ENCODE assay signal across 2 cellular contexts in the genomic region with DNA sequence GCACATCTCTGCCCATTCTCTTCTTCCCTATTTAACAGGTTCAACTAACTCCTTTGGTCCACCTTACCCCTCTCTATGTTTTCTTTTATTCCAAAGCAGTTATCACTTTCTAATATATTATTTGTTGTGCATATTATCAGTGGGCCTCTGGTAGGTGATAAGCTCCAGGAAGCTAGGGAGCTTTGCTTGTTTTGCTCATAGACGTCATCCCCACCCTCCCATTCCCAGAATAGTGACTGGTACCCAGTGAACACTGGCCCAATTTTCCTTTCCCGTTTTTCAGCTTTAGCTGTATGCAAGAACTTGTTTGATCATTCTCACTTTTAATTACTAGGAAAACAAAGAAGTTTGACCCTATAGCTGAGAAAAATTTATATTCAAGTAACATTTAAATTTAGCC.
TF ChIP-seq lines count a peak whose summit lies in the region.

No MANE protein-coding gene starts in this region.

TF ChIP-seq in GM23338, 12 proteins besides CTCF, POLR2A, EP300 and RAD21 (continues in another document):
- TF ChIP-seq, protein P1, sequence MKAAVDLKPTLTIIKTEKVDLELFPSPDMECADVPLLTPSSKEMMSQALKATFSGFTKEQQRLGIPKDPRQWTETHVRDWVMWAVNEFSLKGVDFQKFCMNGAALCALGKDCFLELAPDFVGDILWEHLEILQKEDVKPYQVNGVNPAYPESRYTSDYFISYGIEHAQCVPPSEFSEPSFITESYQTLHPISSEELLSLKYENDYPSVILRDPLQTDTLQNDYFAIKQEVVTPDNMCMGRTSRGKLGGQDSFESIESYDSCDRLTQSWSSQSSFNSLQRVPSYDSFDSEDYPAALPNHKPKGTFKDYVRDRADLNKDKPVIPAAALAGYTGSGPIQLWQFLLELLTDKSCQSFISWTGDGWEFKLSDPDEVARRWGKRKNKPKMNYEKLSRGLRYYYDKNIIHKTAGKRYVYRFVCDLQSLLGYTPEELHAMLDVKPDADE (IDR thresholded peaks at IDR 0.05) = no peak
- TF ChIP-seq CREB1 (CRISPR knock-in tag; IDR thresholded peaks at IDR 0.05; ENCODE audit: low read depth) (no peak), JUNB (IDR thresholded peaks at IDR 0.05; ENCODE audit: unreplicated experiment) (no peak), EZH2 (IDR thresholded peaks at IDR 0.05; ENCODE audit: low read depth, unreplicated experiment) (no peak), NANOG (IDR thresholded peaks at IDR 0.05; ENCODE audit: borderline replicate concordance) (no peak), POLR2AphosphoS5 (IDR thresholded peaks at IDR 0.05; ENCODE audit: low read depth) (no peak), ZNF114 (CRISPR knock-in tag; IDR thresholded peaks at IDR 0.05) (no peak), STAT1 (IDR thresholded peaks at IDR 0.05; ENCODE audit: unreplicated experiment) (no peak), EZH2phosphoT487 (IDR thresholded peaks at IDR 0.05; ENCODE audit: unreplicated experiment) (no peak)
- TF ChIP-seq, protein P2, sequence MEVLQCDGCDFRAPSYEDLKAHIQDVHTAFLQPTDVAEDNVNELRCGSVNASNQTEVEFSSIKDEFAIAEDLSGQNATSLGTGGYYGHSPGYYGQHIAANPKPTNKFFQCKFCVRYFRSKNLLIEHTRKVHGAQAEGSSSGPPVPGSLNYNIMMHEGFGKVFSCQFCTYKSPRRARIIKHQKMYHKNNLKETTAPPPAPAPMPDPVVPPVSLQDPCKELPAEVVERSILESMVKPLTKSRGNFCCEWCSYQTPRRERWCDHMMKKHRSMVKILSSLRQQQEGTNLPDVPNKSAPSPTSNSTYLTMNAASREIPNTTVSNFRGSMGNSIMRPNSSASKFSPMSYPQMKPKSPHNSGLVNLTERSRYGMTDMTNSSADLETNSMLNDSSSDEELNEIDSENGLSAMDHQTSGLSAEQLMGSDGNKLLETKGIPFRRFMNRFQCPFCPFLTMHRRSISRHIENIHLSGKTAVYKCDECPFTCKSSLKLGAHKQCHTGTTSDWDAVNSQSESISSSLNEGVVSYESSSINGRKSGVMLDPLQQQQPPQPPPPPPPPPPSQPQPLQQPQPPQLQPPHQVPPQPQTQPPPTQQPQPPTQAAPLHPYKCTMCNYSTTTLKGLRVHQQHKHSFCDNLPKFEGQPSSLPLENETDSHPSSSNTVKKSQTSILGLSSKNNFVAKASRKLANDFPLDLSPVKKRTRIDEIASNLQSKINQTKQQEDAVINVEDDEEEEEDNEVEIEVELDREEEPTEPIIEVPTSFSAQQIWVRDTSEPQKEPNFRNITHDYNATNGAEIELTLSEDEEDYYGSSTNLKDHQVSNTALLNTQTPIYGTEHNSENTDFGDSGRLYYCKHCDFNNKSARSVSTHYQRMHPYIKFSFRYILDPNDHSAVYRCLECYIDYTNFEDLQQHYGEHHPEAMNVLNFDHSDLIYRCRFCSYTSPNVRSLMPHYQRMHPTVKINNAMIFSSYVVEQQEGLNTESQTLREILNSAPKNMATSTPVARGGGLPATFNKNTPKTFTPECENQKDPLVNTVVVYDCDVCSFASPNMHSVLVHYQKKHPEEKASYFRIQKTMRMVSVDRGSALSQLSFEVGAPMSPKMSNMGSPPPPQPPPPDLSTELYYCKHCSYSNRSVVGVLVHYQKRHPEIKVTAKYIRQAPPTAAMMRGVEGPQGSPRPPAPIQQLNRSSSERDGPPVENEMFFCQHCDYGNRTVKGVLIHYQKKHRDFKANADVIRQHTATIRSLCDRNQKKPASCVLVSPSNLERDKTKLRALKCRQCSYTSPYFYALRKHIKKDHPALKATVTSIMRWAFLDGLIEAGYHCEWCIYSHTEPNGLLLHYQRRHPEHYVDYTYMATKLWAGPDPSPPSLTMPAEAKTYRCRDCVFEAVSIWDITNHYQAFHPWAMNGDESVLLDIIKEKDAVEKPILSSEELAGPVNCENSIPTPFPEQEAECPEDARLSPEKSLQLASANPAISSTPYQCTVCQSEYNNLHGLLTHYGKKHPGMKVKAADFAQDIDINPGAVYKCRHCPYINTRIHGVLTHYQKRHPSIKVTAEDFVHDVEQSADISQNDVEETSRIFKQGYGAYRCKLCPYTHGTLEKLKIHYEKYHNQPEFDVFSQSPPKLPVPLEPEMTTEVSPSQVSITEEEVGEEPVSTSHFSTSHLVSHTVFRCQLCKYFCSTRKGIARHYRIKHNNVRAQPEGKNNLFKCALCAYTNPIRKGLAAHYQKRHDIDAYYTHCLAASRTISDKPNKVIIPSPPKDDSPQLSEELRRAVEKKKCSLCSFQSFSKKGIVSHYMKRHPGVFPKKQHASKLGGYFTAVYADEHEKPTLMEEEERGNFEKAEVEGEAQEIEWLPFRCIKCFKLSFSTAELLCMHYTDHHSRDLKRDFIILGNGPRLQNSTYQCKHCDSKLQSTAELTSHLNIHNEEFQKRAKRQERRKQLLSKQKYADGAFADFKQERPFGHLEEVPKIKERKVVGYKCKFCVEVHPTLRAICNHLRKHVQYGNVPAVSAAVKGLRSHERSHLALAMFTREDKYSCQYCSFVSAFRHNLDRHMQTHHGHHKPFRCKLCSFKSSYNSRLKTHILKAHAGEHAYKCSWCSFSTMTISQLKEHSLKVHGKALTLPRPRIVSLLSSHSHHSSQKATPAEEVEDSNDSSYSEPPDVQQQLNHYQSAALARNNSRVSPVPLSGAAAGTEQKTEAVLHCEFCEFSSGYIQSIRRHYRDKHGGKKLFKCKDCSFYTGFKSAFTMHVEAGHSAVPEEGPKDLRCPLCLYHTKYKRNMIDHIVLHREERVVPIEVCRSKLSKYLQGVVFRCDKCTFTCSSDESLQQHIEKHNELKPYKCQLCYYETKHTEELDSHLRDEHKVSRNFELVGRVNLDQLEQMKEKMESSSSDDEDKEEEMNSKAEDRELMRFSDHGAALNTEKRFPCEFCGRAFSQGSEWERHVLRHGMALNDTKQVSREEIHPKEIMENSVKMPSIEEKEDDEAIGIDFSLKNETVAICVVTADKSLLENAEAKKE (CRISPR knock-in tag; IDR thresholded peaks at IDR 0.05) = no peak

TF ChIP-seq in GM12878, 131 proteins besides CTCF, POLR2A, EP300 and RAD21:
- TF ChIP-seq ZNF217 (IDR thresholded peaks at IDR 0.05) = no peak
- TF ChIP-seq SMAD5 (IDR thresholded peaks at IDR 0.05; ENCODE audit: low read depth) = no peak
- TF ChIP-seq RELA (IDR thresholded peaks at IDR 0.05; ENCODE audit: borderline replicate concordance, partially characterized antibody) = no peak
- TF ChIP-seq NR2C1 (IDR thresholded peaks at IDR 0.05) = no peak
- TF ChIP-seq CBFB (IDR thresholded peaks at IDR 0.05; ENCODE audit: low read depth) = no peak
- TF ChIP-seq, protein P3, sequence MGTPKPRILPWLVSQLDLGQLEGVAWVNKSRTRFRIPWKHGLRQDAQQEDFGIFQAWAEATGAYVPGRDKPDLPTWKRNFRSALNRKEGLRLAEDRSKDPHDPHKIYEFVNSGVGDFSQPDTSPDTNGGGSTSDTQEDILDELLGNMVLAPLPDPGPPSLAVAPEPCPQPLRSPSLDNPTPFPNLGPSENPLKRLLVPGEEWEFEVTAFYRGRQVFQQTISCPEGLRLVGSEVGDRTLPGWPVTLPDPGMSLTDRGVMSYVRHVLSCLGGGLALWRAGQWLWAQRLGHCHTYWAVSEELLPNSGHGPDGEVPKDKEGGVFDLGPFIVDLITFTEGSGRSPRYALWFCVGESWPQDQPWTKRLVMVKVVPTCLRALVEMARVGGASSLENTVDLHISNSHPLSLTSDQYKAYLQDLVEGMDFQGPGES (IDR thresholded peaks at IDR 0.05) = no peak
- TF ChIP-seq MEF2B (IDR thresholded peaks at IDR 0.05; ENCODE audit: partially characterized antibody, poor library complexity, severe bottlenecking) = no peak
- no peak for TF ChIP-seq POLR2AphosphoS2 (IDR thresholded peaks at IDR 0.05; ENCODE audit: low read depth, low read length)
- TF ChIP-seq, protein P4, sequence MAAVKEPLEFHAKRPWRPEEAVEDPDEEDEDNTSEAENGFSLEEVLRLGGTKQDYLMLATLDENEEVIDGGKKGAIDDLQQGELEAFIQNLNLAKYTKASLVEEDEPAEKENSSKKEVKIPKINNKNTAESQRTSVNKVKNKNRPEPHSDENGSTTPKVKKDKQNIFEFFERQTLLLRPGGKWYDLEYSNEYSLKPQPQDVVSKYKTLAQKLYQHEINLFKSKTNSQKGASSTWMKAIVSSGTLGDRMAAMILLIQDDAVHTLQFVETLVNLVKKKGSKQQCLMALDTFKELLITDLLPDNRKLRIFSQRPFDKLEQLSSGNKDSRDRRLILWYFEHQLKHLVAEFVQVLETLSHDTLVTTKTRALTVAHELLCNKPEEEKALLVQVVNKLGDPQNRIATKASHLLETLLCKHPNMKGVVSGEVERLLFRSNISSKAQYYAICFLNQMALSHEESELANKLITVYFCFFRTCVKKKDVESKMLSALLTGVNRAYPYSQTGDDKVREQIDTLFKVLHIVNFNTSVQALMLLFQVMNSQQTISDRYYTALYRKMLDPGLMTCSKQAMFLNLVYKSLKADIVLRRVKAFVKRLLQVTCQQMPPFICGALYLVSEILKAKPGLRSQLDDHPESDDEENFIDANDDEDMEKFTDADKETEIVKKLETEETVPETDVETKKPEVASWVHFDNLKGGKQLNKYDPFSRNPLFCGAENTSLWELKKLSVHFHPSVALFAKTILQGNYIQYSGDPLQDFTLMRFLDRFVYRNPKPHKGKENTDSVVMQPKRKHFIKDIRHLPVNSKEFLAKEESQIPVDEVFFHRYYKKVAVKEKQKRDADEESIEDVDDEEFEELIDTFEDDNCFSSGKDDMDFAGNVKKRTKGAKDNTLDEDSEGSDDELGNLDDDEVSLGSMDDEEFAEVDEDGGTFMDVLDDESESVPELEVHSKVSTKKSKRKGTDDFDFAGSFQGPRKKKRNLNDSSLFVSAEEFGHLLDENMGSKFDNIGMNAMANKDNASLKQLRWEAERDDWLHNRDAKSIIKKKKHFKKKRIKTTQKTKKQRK (IDR thresholded peaks at IDR 0.05; ENCODE audit: low read depth, low read length) = no peak
- TF ChIP-seq ZNF207 (IDR thresholded peaks at IDR 0.05; ENCODE audit: borderline replicate concordance) = no peak
- TF ChIP-seq SRF (IDR thresholded peaks at IDR 0.05; ENCODE audit: low read depth in 2 of 2, low read length in 2 of 2) = no peak
- TF ChIP-seq EGR1 (IDR thresholded peaks at IDR 0.05; ENCODE audit: borderline replicate concordance in 1 of 2, low read depth in 2 of 2, low read length in 2 of 2) = no peak
- TF ChIP-seq, protein P5, sequence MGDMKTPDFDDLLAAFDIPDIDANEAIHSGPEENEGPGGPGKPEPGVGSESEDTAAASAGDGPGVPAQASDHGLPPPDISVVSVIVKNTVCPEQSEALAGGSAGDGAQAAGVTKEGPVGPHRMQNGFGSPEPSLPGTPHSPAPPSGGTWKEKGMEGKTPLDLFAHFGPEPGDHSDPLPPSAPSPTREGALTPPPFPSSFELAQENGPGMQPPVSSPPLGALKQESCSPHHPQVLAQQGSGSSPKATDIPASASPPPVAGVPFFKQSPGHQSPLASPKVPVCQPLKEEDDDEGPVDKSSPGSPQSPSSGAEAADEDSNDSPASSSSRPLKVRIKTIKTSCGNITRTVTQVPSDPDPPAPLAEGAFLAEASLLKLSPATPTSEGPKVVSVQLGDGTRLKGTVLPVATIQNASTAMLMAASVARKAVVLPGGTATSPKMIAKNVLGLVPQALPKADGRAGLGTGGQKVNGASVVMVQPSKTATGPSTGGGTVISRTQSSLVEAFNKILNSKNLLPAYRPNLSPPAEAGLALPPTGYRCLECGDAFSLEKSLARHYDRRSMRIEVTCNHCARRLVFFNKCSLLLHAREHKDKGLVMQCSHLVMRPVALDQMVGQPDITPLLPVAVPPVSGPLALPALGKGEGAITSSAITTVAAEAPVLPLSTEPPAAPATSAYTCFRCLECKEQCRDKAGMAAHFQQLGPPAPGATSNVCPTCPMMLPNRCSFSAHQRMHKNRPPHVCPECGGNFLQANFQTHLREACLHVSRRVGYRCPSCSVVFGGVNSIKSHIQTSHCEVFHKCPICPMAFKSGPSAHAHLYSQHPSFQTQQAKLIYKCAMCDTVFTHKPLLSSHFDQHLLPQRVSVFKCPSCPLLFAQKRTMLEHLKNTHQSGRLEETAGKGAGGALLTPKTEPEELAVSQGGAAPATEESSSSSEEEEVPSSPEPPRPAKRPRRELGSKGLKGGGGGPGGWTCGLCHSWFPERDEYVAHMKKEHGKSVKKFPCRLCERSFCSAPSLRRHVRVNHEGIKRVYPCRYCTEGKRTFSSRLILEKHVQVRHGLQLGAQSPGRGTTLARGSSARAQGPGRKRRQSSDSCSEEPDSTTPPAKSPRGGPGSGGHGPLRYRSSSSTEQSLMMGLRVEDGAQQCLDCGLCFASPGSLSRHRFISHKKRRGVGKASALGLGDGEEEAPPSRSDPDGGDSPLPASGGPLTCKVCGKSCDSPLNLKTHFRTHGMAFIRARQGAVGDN (IDR thresholded peaks at IDR 0.05) = no peak
- no peak for TF ChIP-seq ZNF274 (IDR thresholded peaks at IDR 0.05; ENCODE audit: insufficient read depth, insufficient read length)
- TF ChIP-seq ESRRA (IDR thresholded peaks at IDR 0.05; ENCODE audit: low read length) = no peak
- TF ChIP-seq, protein P6, sequence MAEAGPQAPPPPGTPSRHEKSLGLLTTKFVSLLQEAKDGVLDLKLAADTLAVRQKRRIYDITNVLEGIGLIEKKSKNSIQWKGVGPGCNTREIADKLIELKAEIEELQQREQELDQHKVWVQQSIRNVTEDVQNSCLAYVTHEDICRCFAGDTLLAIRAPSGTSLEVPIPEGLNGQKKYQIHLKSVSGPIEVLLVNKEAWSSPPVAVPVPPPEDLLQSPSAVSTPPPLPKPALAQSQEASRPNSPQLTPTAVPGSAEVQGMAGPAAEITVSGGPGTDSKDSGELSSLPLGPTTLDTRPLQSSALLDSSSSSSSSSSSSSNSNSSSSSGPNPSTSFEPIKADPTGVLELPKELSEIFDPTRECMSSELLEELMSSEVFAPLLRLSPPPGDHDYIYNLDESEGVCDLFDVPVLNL (IDR thresholded peaks at IDR 0.05; ENCODE audit: low read depth, low read length) = no peak
